ENCODE assay signal across 13 cellular contexts in genomic region chr1:181139631-181140051, GRCh38. TPM values are rescaled to one million over a fixed set of nuclear protein-coding genes. Genes with fewer than 3 reads are reported as not detected.
DNase-seq lines count a peak whose midpoint lies in the region; ATAC-seq lines count a peak whose summit lies in the region.
"Had no signal": no experiment of that assay in that cellular context is flagged by ENCODE, and none has a peak within 500 bp of the region (broad histone marks: within the 10 kb centered on the region; RNA-seq: fewer than 3 reads in every experiment).

No MANE protein-coding gene starts in this region.

- H3K27ac ChIP-seq in ACC112 (ENCODE audit: low read depth, low read length) = peak overlapping the region; percentile 76
- H3K27ac ChIP-seq: tibial nerve had no signal

- no peak overlapping the region for H2AFZ ChIP-seq in ACC112 (ENCODE audit: low read length, unreplicated experiment)

- peak; percentile 51 for DNase-seq in Daoy (ENCODE audit: low read depth)
- DNase-seq in SW480 (ENCODE audit: low spot score) = peak; percentile 78
- peak; percentile 34 for DNase-seq in fibroblast of peridontal ligament (ENCODE audit: extremely low read depth)
- DNase-seq in ureter (ENCODE audit: low spot score) = no peak
- no peak for DNase-seq in NCI-H82 (lab: John Stamatoyannopoulos, UW)
- no peak for DNase-seq in stimulated activated CD4-positive, alpha-beta T cell treated with anti-CD3 and anti-CD28 coated beads, Interleukin-4, amount 100 ng/mL, for 1 hour
- DNase-seq: activated T-cell treated with anti-CD3 and anti-CD28 coated beads, Interleukin-2, amount 50 U/mL, for 1 hour; cerebellar nuclear complex; COR-L47; NCI-H2029 had no signal

- H3K4me3 ChIP-seq in ACC112 (ENCODE audit: low read depth, low read length) = 0 out of 2 replicates have a peak overlapping the region, but pooled peaks have one; percentile 32
- H3K4me3 ChIP-seq: tibial nerve had no signal

- H3K36me3 ChIP-seq in ACC112 (ENCODE audit: insufficient read depth, low read length) = no peaks in the 10 kb centered on the region
- H3K36me3 ChIP-seq: tibial nerve had no signal

- no peaks in the 10 kb centered on the region for H3K79me2 ChIP-seq in ACC112 (ENCODE audit: control insufficient read depth, insufficient read depth, low read length, unreplicated experiment)

- H3K4me1 ChIP-seq in ACC112 (ENCODE audit: control insufficient read depth, insufficient read depth, low read length, unreplicated experiment) = peaks cover 56% of the 10 kb centered on the region

- H3K27me3 ChIP-seq in ACC112 (ENCODE audit: insufficient read depth, low read length) = no peaks in the 10 kb centered on the region
- H3K27me3 ChIP-seq: tibial nerve had no signal

- no peak for ATAC-seq in GM21723 (IDR thresholded peaks at IDR 0.05; ENCODE audit: unreplicated experiment)

RNA-seq across cellular contexts. Expression of gene IER5, which starts 51.1 kb away (rescaled TPM):
- total RNA-seq in Daoy (2014; rRNA removed; shearing (Covaris generic)) = 20.3 and 22.3 TPM in 2 replicates
- total RNA-seq in ureter = 12.6 TPM

Comparison
In these comparisons a context has a peak if more than half of its experiments do, and no peak if none do; other contexts are left out.
1. DNase-seq: peak in Daoy (single experiment), SW480 (single experiment) and fibroblast of peridontal ligament (single experiment); none in ureter (single experiment), NCI-H82 (single experiment) and stimulated activated CD4-positive, alpha-beta T cell treated with anti-CD3 and anti-CD28 coated beads, Interleukin-4, amount 100 ng/mL, for 1 hour (single experiment).